29 cellular contexts compared by ENCODE assay signal in genomic region chr4:176814770-176815169, GRCh38. TPM values are rescaled to one million over a fixed set of nuclear protein-coding genes. Genes with fewer than 3 reads are reported as not detected.
A peak's percentile ranks its signal among the peaks of the same experiment; 100 is the strongest.
DNase-seq lines count a peak whose midpoint lies in the region; ATAC-seq and TF ChIP-seq lines count a peak whose summit lies in the region.
"Had no signal": no experiment of that assay in that cellular context is flagged by ENCODE, and none has a peak within 500 bp of the region (broad histone marks: within the 10 kb centered on the region; RNA-seq: fewer than 3 reads in every experiment).

No MANE protein-coding gene starts in this region.

- in situ Hi-C loops in astrocyte of the spinal cord (cut with HindIII; ENCODE audit: low sequenced_read_pairs) = no loop called here

- no peak for ATAC-seq in HG03457 (IDR thresholded peaks at IDR 0.05; ENCODE audit: unreplicated experiment)
- ATAC-seq: A549; activated naive CD8-positive, alpha-beta T cell treated with anti-CD3 and anti-CD28 coated beads, Interleukin-2, amount 50 U/mL, for 24 hours; activated T-cell treated with anti-CD3 and anti-CD28 coated beads, Interleukin-2, amount 50 U/mL, for 4 hours; effector memory CD8-positive, alpha-beta T cell; left lung; PC-3; stimulated activated naive CD8-positive, alpha-beta T cell treated with anti-CD3 and anti-CD28 coated beads, Interleukin-15, amount 100 ng/mL, for 72 hours had no signal

- H3K4me3 ChIP-seq in AG09309 (ENCODE audit: control insufficient read depth, low read depth, low read length) (no peak overlapping the region), astrocyte of the spinal cord (ENCODE audit: low read depth, low read length) (no peak overlapping the region), foreskin fibroblast (ENCODE audit: low read depth in 1 of 2, low read length in 2 of 2) (no peak overlapping the region)
- H3K4me3 ChIP-seq: A549, BLaER1, colonic mucosa, left lung, skin epidermis, tibial artery had no signal

- TF ChIP-seq CTCF in AG09309 (IDR thresholded peaks at IDR 0.05; ENCODE audit: control insufficient read depth, insufficient read depth, low read depth, low read length, missing control alignments) (no peak), astrocyte of the spinal cord (IDR thresholded peaks at IDR 0.05; ENCODE audit: low read depth, low read length) (no peak), foreskin fibroblast (IDR thresholded peaks at IDR 0.05; ENCODE audit: low read depth, low read length) (no peak)

- DNase-seq in AG09309 (ENCODE audit: low read depth) (peak; percentile 67), M059J (ENCODE audit: low read depth) (peak; percentile 66), astrocyte of the spinal cord (ENCODE audit: low read depth, low spot score) (peak; percentile 47), foreskin fibroblast (peak; percentile 49 to 71), KG1 (lab: John Stamatoyannopoulos, UW) (no peak), NCI-H510A (lab: John Stamatoyannopoulos, UW) (no peak), NCI-H2081 treated with DMSO at 0.1 percent for 48 hours (lab: John Stamatoyannopoulos, UW) (no peak)
- DNase-seq: activated CD4-positive, alpha-beta T cell treated with anti-CD3 and anti-CD28 coated beads, Interleukin-2, amount 10 ng/mL, durations not matched to agents 24 days and 14 days; activated naive CD8-positive, alpha-beta T cell treated with anti-CD3 and anti-CD28 coated beads, Interleukin-2, amount 50 U/mL, for 24 hours; activated T-cell treated with anti-CD3 and anti-CD28 coated beads, Interleukin-2, amount 50 U/mL, for 4 hours; colonic mucosa; effector memory CD8-positive, alpha-beta T cell; GDM1; HCEC 1CT; Karpas-422; left lung; NCI-H2171 treated with DMSO at 0.1 percent for 48 hours; NCI-H526; NK-92 treated with Interleukin-12 subunit alpha and Interleukin-12 subunit beta, amount 100 ng/mL, for 24 hours; PC-3; Right ventricle myocardium superior; stimulated activated CD8-positive, alpha-beta memory T cell treated with anti-CD3 and anti-CD28 coated beads, Interleukin-4, amount 100 ng/mL, for 48 hours; stimulated activated naive CD8-positive, alpha-beta T cell treated with anti-CD3 and anti-CD28 coated beads, Interleukin-15, amount 100 ng/mL, for 72 hours; tibial artery; WERI-Rb-1 had no signal

RNA-seq across cellular contexts. Expression of gene VEGFC, which starts 22.0 kb away (rescaled TPM):
- 54.5 and 80.4 TPM in 2 replicates for total RNA-seq in M059J (2014; rRNA removed; shearing (Covaris generic))
- total RNA-seq: activated CD4-positive, alpha-beta T cell treated with anti-CD3 and anti-CD28 coated beads, Interleukin-2, amount 10 ng/mL, durations not matched to agents 24 days and 14 days had no signal

Comparison
In these comparisons a context has a peak if more than half of its experiments do, and no peak if none do; other contexts are left out.
1. DNase-seq: peak in AG09309 (single experiment), M059J (single experiment), astrocyte of the spinal cord (single experiment) and foreskin fibroblast (2 of 2); none in KG1 (single experiment), NCI-H510A (single experiment) and NCI-H2081 treated with DMSO at 0.1 percent for 48 hours (single experiment).